Comparison of ENCODE assay signal across 30 cellular contexts in the genomic region with DNA sequence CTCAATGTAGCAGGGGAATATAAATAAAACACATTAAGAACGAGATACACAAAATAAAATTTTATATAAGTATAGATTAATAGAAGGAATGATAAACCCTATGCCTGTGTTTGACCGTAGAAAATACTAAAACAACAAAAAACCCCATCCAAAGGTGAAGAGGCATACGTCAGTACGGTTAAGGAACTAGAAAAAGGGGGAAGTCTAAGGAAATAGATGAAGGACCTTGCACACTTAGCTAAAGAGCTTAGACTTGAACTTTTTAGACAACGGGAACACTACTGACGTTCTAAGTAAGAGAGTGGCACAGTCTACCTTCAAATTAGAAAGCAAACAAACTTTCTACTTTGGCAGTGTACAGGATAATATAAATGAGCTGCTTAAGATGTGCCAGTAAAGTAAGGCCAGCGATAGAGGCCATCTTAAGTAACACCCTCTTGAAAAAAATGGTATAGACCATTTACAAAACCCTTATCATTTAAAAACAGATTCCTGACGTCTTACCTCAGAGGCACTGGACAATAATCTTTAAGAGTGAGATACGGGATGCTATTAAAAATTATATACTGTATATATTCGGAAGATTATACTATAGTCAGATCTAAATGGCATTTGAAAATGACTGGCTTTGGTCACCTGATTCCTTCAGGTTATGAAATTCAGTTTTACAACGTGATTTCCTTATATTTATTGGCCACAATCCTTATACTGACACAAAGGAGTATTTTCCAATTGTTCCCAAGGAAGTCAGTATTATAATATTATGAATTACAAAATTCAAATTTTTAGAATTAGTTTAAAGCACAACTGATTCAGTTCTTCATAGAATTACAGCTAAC. TPM values are rescaled to one million over a fixed set of nuclear protein-coding genes. Genes with fewer than 3 reads are reported as not detected.
"Had no signal": no experiment of that assay in that cellular context is flagged by ENCODE, and none has a peak within 500 bp of the region (broad histone marks: within the 10 kb centered on the region; RNA-seq: fewer than 3 reads in every experiment).

No MANE protein-coding gene starts in this region.

- ATAC-seq: activated T-cell treated with anti-CD3 and anti-CD28 coated beads, Interleukin-2, amount 50 U/mL, for 72 hours had no signal

- H3K4me3 Mint-ChIP-seq: activated CD4-positive, alpha-beta memory T cell treated with anti-CD3 and anti-CD28 coated beads, Interleukin-2, amount 10 ng/mL, durations not matched to agents 7 days and 5 days; activated naive CD4-positive, alpha-beta T cell treated with anti-CD3 and anti-CD28 coated beads, Interleukin-2, amount 50 U/mL, for 24 hours; activated T-cell treated with anti-CD3 and anti-CD28 coated beads, Interleukin-2, amount 50 U/mL, for 72 hours; brain; central memory CD8-positive, alpha-beta T cell had no signal

- H3K9me3 Mint-ChIP-seq: activated naive CD4-positive, alpha-beta T cell treated with anti-CD3 and anti-CD28 coated beads, Interleukin-2, amount 50 U/mL, for 24 hours; activated T-cell treated with anti-CD3 and anti-CD28 coated beads, Interleukin-2, amount 50 U/mL, for 72 hours; activated T-helper 2 cell treated with anti-CD3 and anti-CD28 coated beads, Interferon-gamma antibody, Interleukin-2, Interleukin-4, amounts not matched to agents 10 μg/mL and 5 μg/mL and 100 μg/mL, durations not matched to agents 14 hours and 24 hours and 36 hours; central memory CD8-positive, alpha-beta T cell had no signal

- H3K27me3 Mint-ChIP-seq: activated CD4-positive, alpha-beta memory T cell treated with anti-CD3 and anti-CD28 coated beads, Interleukin-2, amount 10 ng/mL, durations not matched to agents 7 days and 5 days; activated naive CD4-positive, alpha-beta T cell treated with anti-CD3 and anti-CD28 coated beads, Interleukin-2, amount 50 U/mL, for 24 hours; brain; central memory CD8-positive, alpha-beta T cell had no signal

- H3K27ac Mint-ChIP-seq: activated CD4-positive, alpha-beta memory T cell treated with anti-CD3 and anti-CD28 coated beads, Interleukin-2, amount 10 ng/mL, durations not matched to agents 7 days and 5 days; activated naive CD4-positive, alpha-beta T cell treated with anti-CD3 and anti-CD28 coated beads, Interleukin-2, amount 50 U/mL, for 24 hours; activated T-cell treated with anti-CD3 and anti-CD28 coated beads, Interleukin-2, amount 50 U/mL, for 72 hours; activated T-helper 2 cell treated with anti-CD3 and anti-CD28 coated beads, Interferon-gamma antibody, Interleukin-2, Interleukin-4, amounts not matched to agents 10 μg/mL and 5 μg/mL and 100 μg/mL, durations not matched to agents 14 hours and 24 hours and 36 hours; brain had no signal

- DNase-seq: activated CD4-positive, alpha-beta memory T cell treated with anti-CD3 and anti-CD28 coated beads, Interleukin-2, amount 10 ng/mL, durations not matched to agents 7 days and 5 days; activated CD4-positive, alpha-beta T cell treated with anti-CD3 and anti-CD28 coated beads, Interleukin-2, amount 50 U/mL, for 1 hour; activated CD4-positive, CD25-positive, alpha-beta regulatory T cell; activated naive CD4-positive, alpha-beta T cell; activated T-cell treated with anti-CD3 and anti-CD28 coated beads, Interleukin-2, amount 50 U/mL, for 72 hours; KBM-7; MV-4-11; NCI-H1092 treated with DMSO at 0.1 percent for 48 hours; NCI-H1417 treated with DMSO at 0.1 percent for 48 hours; NCI-H1694; NCI-H2029; NCI-H2107; NCI-H2171 treated with DMSO at 0.1 percent for 48 hours; NCI-H226; NCI-H510A; NCI-H526 treated with DMSO at 0.1 percent for 48 hours; NCI-H82; NK-92 treated with Interleukin-12 subunit alpha and Interleukin-12 subunit beta, amount 100 ng/mL, for 24 hours; Peyer's patch; Right ventricle myocardium superior; SJCRH30; SK-N-SH; T-helper 1 cell had no signal

RNA-seq across cellular contexts. Expression of a gene that starts 41.6 kb away (rescaled TPM):
- total RNA-seq: activated CD8-positive, alpha-beta memory T cell treated with anti-CD3 and anti-CD28 coated beads for 36 hours; activated T-helper 2 cell treated with anti-CD3 and anti-CD28 coated beads, Interferon-gamma antibody, Interleukin-2, Interleukin-4, amounts not matched to agents 10 μg/mL and 5 μg/mL and 100 μg/mL, durations not matched to agents 14 hours and 24 hours and 36 hours; ascending aorta; Right ventricle myocardium superior; SJCRH30; T-helper 2 cell treated with Interferon-gamma antibody and Interleukin-4, amounts not matched to agents 100 ng/mL and 5 ng/mL, for 36 hours had no signal
